26 cellular contexts compared by ENCODE assay signal in the genomic region with DNA sequence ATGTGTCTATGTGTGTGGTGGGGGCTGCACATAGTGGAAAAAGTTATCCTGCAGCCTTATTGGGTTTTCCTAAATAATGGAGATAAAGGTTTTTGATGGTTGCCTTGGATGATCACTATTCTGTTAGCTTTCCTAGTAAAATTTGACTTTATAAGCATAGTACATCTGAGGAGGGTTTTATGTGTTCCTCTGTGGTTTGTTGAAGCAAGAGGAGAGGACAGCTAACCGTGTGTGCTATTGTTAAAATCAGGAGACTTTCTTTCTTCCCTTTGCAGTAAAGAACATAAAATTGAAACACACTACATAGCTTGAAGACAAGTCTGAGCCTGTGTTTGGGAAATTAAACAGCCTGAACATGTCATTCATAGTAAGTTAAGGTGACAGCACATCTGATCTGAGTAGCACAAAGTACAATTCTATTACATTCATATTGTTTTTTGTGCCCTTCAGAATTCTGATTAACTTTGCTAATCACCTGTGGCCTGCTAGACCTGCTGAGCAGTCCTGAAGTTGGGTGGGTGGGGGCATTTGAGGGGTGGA. TPM values are rescaled to one million over a fixed set of nuclear protein-coding genes. Genes with fewer than 3 reads are reported as not detected.
"Had no signal": no experiment of that assay in that cellular context is flagged by ENCODE, and none has a peak within 500 bp of the region (broad histone marks: within the 10 kb centered on the region; RNA-seq: fewer than 3 reads in every experiment).

No MANE protein-coding gene starts in this region.

- H3K4me3 ChIP-seq: heart left ventricle, right lobe of liver, stomach had no signal

- H3K36me3 Mint-ChIP-seq: activated naive CD8-positive, alpha-beta T cell treated with anti-CD3 and anti-CD28 coated beads for 36 hours; stimulated activated effector memory CD8-positive, alpha-beta T cell treated with anti-CD3 and anti-CD28 coated beads, Interleukin-12 subunit alpha, Interleukin-12 subunit beta, amount 100 ng/mL, for 72 hours had no signal

- H3K27me3 ChIP-seq: heart left ventricle, right lobe of liver, stomach had no signal

- H3K9me3 ChIP-seq: right lobe of liver had no signal

- H3K4me1 ChIP-seq: parathyroid adenoma, right lobe of liver, stomach had no signal

- FAIRE-seq: frontal cortex, TTC549 had no signal

- DNase-seq: activated CD4-positive, alpha-beta memory T cell treated with anti-CD3 and anti-CD28 coated beads for 36 hours; activated CD4-positive, alpha-beta T cell treated with anti-CD3 and anti-CD28 coated beads for 36 hours; activated naive CD8-positive, alpha-beta T cell treated with anti-CD3 and anti-CD28 coated beads for 36 hours; activated T-cell treated with anti-CD3 and anti-CD28 coated beads for 4 hours; amniotic stem cell; caudate nucleus; effector memory CD8-positive, alpha-beta T cell; heart left ventricle; left ventricle myocardium superior; mesenchymal stem cell; natural killer cell; right lobe of liver; stimulated activated CD4-positive, alpha-beta T cell treated with anti-CD3 and anti-CD28 coated beads, Interleukin-4, amount 100 ng/mL, for 24 hours; stomach; trophoblast cell had no signal

- H3K27ac Mint-ChIP-seq: activated CD4-positive, alpha-beta memory T cell treated with anti-CD3 and anti-CD28 coated beads for 36 hours; activated CD4-positive, alpha-beta T cell treated with anti-CD3 and anti-CD28 coated beads for 36 hours; activated naive CD8-positive, alpha-beta T cell treated with anti-CD3 and anti-CD28 coated beads for 36 hours; effector memory CD8-positive, alpha-beta T cell; natural killer cell; stimulated activated effector memory CD8-positive, alpha-beta T cell treated with anti-CD3 and anti-CD28 coated beads, Interleukin-12 subunit alpha, Interleukin-12 subunit beta, amount 100 ng/mL, for 72 hours; T-helper 2 cell treated with Interferon-gamma antibody and Interleukin-4, amounts not matched to agents 5 μg/mL and 100 μg/mL, for 36 hours; WTC11 had no signal

- H3K27ac ChIP-seq: heart left ventricle, parathyroid adenoma, right lobe of liver, stomach had no signal

- H3K9me3 Mint-ChIP-seq: stimulated activated effector memory CD8-positive, alpha-beta T cell treated with anti-CD3 and anti-CD28 coated beads, Interleukin-12 subunit alpha, Interleukin-12 subunit beta, amount 100 ng/mL, for 72 hours had no signal

- H3K4me3 Mint-ChIP-seq: activated CD4-positive, alpha-beta memory T cell treated with anti-CD3 and anti-CD28 coated beads for 36 hours; activated CD4-positive, alpha-beta T cell treated with anti-CD3 and anti-CD28 coated beads for 36 hours; activated naive CD8-positive, alpha-beta T cell treated with anti-CD3 and anti-CD28 coated beads for 36 hours; effector memory CD8-positive, alpha-beta T cell; natural killer cell; stimulated activated effector memory CD8-positive, alpha-beta T cell treated with anti-CD3 and anti-CD28 coated beads, Interleukin-12 subunit alpha, Interleukin-12 subunit beta, amount 100 ng/mL, for 72 hours; T-helper 2 cell treated with Interferon-gamma antibody and Interleukin-4, amounts not matched to agents 5 μg/mL and 100 μg/mL, for 36 hours; WTC11 had no signal

- H3K36me3 ChIP-seq: heart left ventricle, right lobe of liver, stomach had no signal

RNA-seq across cellular contexts. Expression of gene C4orf51, which starts 36.8 kb away (rescaled TPM):
- total RNA-seq: activated CD4-positive, alpha-beta memory T cell treated with anti-CD3 and anti-CD28 coated beads for 36 hours; activated CD4-positive, alpha-beta T cell treated with anti-CD3 and anti-CD28 coated beads for 36 hours; activated naive CD8-positive, alpha-beta T cell treated with anti-CD3 and anti-CD28 coated beads for 36 hours; dermis microvascular lymphatic vessel endothelial cell; epithelial cell of proximal tubule; frontal cortex; heart left ventricle; kidney epithelial cell; left ventricle myocardium superior; mucosa of gallbladder; natural killer cell; right lobe of liver; stomach; temporal lobe had no signal
- polyA plus RNA-seq: heart left ventricle, stomach had no signal
